ENCODE assay signal across 1 cellular context in the genomic region with DNA sequence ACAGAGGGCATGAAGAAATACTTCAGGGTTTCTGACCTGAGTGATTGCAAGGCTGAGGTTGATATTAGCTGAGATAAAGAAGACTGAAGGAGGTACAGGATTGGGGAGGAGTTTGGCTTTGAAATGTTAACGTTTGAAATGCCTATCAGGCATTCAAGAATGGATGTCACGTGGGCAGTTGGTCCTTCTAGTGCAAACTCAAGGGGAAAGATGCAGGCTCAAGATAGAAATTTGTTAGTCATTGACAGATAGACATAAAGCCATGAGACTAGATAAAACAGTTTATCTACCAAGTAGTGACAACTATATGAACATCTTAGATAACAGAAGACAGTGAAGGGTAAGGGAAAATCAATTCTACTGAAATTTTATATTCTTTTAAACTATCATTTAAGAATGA.
TF ChIP-seq lines count a peak whose summit lies in the region.

No MANE protein-coding gene starts in this region.

TF ChIP-seq in K562, 482 proteins besides CTCF, POLR2A, EP300 and RAD21 (continued from another document):
- TF ChIP-seq, protein P1, sequence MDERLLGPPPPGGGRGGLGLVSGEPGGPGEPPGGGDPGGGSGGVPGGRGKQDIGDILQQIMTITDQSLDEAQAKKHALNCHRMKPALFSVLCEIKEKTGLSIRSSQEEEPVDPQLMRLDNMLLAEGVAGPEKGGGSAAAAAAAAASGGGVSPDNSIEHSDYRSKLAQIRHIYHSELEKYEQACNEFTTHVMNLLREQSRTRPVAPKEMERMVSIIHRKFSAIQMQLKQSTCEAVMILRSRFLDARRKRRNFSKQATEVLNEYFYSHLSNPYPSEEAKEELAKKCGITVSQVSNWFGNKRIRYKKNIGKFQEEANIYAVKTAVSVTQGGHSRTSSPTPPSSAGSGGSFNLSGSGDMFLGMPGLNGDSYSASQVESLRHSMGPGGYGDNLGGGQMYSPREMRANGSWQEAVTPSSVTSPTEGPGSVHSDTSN (CRISPR knock-in tag; IDR thresholded peaks at IDR 0.05; ENCODE audit: low read depth) = no peak
- TF ChIP-seq, protein P1 (tag; conservative IDR thresholded peaks at IDR 0.05; ENCODE audit: low read depth) = peak; percentile 67
- TF ChIP-seq NCOA1 (IDR thresholded peaks at IDR 0.05; ENCODE audit: low read depth) (no peak), TAL1 (IDR thresholded peaks at IDR 0.05) (peak; percentile 53), SMARCC2 (IDR thresholded peaks at IDR 0.05; ENCODE audit: low read depth) (peak; percentile 34; the same call in 1 of the 2 replicates), ARID1B (IDR thresholded peaks at IDR 0.05) (peak; percentile 78), NFE2 (IDR thresholded peaks at IDR 0.05; ENCODE audit: low read depth) (peak; percentile 27; the same call in 1 of the 2 replicates), ELF4 (CRISPR knock-in tag; IDR thresholded peaks at IDR 0.05) (no peak), SMARCE1 (IDR thresholded peaks at IDR 0.05) (peak; percentile 64; the same call in 1 of the 2 replicates), TEAD4 (IDR thresholded peaks at IDR 0.05; ENCODE audit: low read length) (peak; percentile 64), TEAD4 (CRISPR knock-in tag; IDR thresholded peaks at IDR 0.05; ENCODE audit: borderline replicate concordance) (no peak), FOSL1 (tag; conservative IDR thresholded peaks at IDR 0.05) (peak; percentile 93), FOXJ2 (tag; IDR thresholded peaks at IDR 0.05) (no peak), DPF2 (IDR thresholded peaks at IDR 0.05) (peak; percentile 61; the same call in 1 of the 2 replicates), ZNF79 (CRISPR knock-in tag; IDR thresholded peaks at IDR 0.05; ENCODE audit: low read depth) (no peak), MAFG (tag; conservative IDR thresholded peaks at IDR 0.05) (peak; percentile 61), RAD51 (IDR thresholded peaks at IDR 0.05; ENCODE audit: borderline replicate concordance, low read depth) (peak; percentile 79), BCOR (IDR thresholded peaks at IDR 0.05) (no peak), RB1 (IDR thresholded peaks at IDR 0.05; ENCODE audit: low read depth) (no peak), CTBP1 (IDR thresholded peaks at IDR 0.05; ENCODE audit: borderline replicate concordance) (peak; percentile 19; the same call in 1 of the 2 replicates), RBM39 (optimal IDR thresholded peaks at IDR 0.05; ENCODE audit: low read depth, low read length) (no peak), NCOR1 (IDR thresholded peaks at IDR 0.05) (peak; percentile 27; the same call in 1 of the 2 replicates), HEY1 (CRISPR knock-in tag; IDR thresholded peaks at IDR 0.05; ENCODE audit: borderline replicate concordance) (no peak), MEIS2 (IDR thresholded peaks at IDR 0.05; ENCODE audit: partially characterized antibody) (peak; percentile 80), ARHGAP35 (IDR thresholded peaks at IDR 0.05; ENCODE audit: partially characterized antibody) (no peak), ZNF23 (CRISPR knock-in tag; IDR thresholded peaks at IDR 0.05) (no peak), MTA2 (IDR thresholded peaks at IDR 0.05; ENCODE audit: low read depth) (no peak), MECOM (CRISPR knock-in tag; IDR thresholded peaks at IDR 0.05) (peak; percentile 96), TCF7L2 (IDR thresholded peaks at IDR 0.05; ENCODE audit: low read depth, low read length) (no peak), CBFA2T3 (IDR thresholded peaks at IDR 0.05) (peak; percentile 80), EHMT2 (IDR thresholded peaks at IDR 0.05) (peak; percentile 50; the same call in 1 of the 2 replicates), MYBL2 (IDR thresholded peaks at IDR 0.05; ENCODE audit: low read depth) (peak; percentile 69), MYBL2 (CRISPR knock-in tag; IDR thresholded peaks at IDR 0.05; ENCODE audit: borderline replicate concordance) (no peak), ZNF57 (CRISPR knock-in tag; IDR thresholded peaks at IDR 0.05) (no peak), SOX6 (IDR thresholded peaks at IDR 0.05) (peak; percentile 71), MTA1 (IDR thresholded peaks at IDR 0.05; ENCODE audit: borderline replicate concordance) (0 out of 2 replicates have a peak, but pooled peaks have one; percentile 21), CBFA2T2 (conservative IDR thresholded peaks at IDR 0.05) (peak; percentile 78), SMARCA4 (IDR thresholded peaks at IDR 0.05) (peak; percentile 49), RCOR1 (IDR thresholded peaks at IDR 0.05; ENCODE audit: borderline replicate concordance in 1 of 2, low read depth in 2 of 2, low read length in 2 of 2) (no peak), CSDE1 (IDR thresholded peaks at IDR 0.05) (no peak)
- TF ChIP-seq, protein P2, sequence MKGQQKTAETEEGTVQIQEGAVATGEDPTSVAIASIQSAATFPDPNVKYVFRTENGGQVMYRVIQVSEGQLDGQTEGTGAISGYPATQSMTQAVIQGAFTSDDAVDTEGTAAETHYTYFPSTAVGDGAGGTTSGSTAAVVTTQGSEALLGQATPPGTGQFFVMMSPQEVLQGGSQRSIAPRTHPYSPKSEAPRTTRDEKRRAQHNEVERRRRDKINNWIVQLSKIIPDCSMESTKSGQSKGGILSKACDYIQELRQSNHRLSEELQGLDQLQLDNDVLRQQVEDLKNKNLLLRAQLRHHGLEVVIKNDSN (CRISPR knock-in tag; IDR thresholded peaks at IDR 0.05) = peak; percentile 67
- TF ChIP-seq, protein P3, sequence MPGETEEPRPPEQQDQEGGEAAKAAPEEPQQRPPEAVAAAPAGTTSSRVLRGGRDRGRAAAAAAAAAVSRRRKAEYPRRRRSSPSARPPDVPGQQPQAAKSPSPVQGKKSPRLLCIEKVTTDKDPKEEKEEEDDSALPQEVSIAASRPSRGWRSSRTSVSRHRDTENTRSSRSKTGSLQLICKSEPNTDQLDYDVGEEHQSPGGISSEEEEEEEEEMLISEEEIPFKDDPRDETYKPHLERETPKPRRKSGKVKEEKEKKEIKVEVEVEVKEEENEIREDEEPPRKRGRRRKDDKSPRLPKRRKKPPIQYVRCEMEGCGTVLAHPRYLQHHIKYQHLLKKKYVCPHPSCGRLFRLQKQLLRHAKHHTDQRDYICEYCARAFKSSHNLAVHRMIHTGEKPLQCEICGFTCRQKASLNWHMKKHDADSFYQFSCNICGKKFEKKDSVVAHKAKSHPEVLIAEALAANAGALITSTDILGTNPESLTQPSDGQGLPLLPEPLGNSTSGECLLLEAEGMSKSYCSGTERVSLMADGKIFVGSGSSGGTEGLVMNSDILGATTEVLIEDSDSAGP (CRISPR knock-in tag; IDR thresholded peaks at IDR 0.05) = no peak
- TF ChIP-seq, protein P4, sequence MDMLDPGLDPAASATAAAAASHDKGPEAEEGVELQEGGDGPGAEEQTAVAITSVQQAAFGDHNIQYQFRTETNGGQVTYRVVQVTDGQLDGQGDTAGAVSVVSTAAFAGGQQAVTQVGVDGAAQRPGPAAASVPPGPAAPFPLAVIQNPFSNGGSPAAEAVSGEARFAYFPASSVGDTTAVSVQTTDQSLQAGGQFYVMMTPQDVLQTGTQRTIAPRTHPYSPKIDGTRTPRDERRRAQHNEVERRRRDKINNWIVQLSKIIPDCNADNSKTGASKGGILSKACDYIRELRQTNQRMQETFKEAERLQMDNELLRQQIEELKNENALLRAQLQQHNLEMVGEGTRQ (CRISPR knock-in tag; IDR thresholded peaks at IDR 0.05) = peak; percentile 91
- TF ChIP-seq, protein P5, sequence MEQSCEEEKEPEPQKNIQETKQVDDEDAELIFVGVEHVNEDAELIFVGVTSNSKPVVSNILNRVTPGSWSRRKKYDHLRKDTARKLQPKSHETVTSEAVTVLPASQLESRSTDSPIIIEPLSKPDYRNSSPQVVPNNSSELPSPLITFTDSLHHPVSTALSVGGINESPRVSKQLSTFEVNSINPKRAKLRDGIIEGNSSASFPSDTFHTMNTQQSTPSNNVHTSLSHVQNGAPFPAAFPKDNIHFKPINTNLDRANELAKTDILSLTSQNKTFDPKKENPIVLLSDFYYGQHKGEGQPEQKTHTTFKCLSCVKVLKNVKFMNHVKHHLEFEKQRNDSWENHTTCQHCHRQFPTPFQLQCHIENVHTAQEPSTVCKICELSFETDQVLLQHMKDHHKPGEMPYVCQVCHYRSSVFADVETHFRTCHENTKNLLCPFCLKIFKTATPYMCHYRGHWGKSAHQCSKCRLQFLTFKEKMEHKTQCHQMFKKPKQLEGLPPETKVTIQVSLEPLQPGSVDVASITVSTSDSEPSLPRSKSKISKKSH (CRISPR knock-in tag; IDR thresholded peaks at IDR 0.05) = no peak
- TF ChIP-seq, protein P6, sequence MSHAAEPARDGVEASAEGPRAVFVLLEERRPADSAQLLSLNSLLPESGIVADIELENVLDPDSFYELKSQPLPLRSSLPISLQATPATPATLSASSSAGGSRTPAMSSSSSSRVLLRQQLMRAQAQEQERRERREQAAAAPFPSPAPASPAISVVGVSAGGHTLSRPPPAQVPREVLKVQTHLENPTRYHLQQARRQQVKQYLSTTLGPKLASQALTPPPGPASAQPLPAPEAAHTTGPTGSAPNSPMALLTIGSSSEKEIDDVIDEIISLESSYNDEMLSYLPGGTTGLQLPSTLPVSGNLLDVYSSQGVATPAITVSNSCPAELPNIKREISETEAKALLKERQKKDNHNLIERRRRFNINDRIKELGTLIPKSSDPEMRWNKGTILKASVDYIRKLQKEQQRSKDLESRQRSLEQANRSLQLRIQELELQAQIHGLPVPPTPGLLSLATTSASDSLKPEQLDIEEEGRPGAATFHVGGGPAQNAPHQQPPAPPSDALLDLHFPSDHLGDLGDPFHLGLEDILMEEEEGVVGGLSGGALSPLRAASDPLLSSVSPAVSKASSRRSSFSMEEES (CRISPR knock-in tag; IDR thresholded peaks at IDR 0.05) = peak; percentile 89
- TF ChIP-seq, protein P7, sequence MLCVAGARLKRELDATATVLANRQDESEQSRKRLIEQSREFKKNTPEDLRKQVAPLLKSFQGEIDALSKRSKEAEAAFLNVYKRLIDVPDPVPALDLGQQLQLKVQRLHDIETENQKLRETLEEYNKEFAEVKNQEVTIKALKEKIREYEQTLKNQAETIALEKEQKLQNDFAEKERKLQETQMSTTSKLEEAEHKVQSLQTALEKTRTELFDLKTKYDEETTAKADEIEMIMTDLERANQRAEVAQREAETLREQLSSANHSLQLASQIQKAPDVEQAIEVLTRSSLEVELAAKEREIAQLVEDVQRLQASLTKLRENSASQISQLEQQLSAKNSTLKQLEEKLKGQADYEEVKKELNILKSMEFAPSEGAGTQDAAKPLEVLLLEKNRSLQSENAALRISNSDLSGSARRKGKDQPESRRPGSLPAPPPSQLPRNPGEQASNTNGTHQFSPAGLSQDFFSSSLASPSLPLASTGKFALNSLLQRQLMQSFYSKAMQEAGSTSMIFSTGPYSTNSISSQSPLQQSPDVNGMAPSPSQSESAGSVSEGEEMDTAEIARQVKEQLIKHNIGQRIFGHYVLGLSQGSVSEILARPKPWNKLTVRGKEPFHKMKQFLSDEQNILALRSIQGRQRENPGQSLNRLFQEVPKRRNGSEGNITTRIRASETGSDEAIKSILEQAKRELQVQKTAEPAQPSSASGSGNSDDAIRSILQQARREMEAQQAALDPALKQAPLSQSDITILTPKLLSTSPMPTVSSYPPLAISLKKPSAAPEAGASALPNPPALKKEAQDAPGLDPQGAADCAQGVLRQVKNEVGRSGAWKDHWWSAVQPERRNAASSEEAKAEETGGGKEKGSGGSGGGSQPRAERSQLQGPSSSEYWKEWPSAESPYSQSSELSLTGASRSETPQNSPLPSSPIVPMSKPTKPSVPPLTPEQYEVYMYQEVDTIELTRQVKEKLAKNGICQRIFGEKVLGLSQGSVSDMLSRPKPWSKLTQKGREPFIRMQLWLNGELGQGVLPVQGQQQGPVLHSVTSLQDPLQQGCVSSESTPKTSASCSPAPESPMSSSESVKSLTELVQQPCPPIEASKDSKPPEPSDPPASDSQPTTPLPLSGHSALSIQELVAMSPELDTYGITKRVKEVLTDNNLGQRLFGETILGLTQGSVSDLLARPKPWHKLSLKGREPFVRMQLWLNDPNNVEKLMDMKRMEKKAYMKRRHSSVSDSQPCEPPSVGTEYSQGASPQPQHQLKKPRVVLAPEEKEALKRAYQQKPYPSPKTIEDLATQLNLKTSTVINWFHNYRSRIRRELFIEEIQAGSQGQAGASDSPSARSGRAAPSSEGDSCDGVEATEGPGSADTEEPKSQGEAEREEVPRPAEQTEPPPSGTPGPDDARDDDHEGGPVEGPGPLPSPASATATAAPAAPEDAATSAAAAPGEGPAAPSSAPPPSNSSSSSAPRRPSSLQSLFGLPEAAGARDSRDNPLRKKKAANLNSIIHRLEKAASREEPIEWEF (CRISPR knock-in tag; IDR thresholded peaks at IDR 0.05) = no peak
- TF ChIP-seq, protein P8, sequence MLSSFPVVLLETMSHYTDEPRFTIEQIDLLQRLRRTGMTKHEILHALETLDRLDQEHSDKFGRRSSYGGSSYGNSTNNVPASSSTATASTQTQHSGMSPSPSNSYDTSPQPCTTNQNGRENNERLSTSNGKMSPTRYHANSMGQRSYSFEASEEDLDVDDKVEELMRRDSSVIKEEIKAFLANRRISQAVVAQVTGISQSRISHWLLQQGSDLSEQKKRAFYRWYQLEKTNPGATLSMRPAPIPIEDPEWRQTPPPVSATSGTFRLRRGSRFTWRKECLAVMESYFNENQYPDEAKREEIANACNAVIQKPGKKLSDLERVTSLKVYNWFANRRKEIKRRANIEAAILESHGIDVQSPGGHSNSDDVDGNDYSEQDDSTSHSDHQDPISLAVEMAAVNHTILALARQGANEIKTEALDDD (IDR thresholded peaks at IDR 0.05) = peak; percentile 58
